In genomic region chr7:102451371-102452054, GRCh38 we compare ENCODE assay signal across 1 cellular context.
TF ChIP-seq lines count a peak whose summit lies in the region.

No MANE protein-coding gene starts in this region.

TF ChIP-seq in K562, 482 proteins besides CTCF, POLR2A, EP300 and RAD21 (continued from another document and continues in another):
- TF ChIP-seq ZBTB40 (IDR thresholded peaks at IDR 0.05) (no peak), ZBTB40 (CRISPR knock-in tag; IDR thresholded peaks at IDR 0.05) (no peak), ZNF644 (tag; IDR thresholded peaks at IDR 0.05; ENCODE audit: low read depth) (no peak), HDAC8 (tag; IDR thresholded peaks at IDR 0.05) (no peak), SRF (CRISPR knock-in tag; IDR thresholded peaks at IDR 0.05) (no peak), SAFB2 (IDR thresholded peaks at IDR 0.05; ENCODE audit: borderline replicate concordance, low read depth, low read length, severe bottlenecking) (no peak), SIX5 (IDR thresholded peaks at IDR 0.05; ENCODE audit: borderline replicate concordance in 1 of 2, insufficient read depth in 1 of 2, low read depth in 1 of 2, low read length in 2 of 2) (no peak), ZNF695 (CRISPR knock-in tag; IDR thresholded peaks at IDR 0.05) (no peak), ZNF23 (CRISPR knock-in tag; IDR thresholded peaks at IDR 0.05) (no peak), XRCC4 (IDR thresholded peaks at IDR 0.05; ENCODE audit: extremely low read depth, insufficient read depth, insufficient read length) (no peak), NONO (IDR thresholded peaks at IDR 0.05; ENCODE audit: low read depth in 2 of 2, low read length in 1 of 2) (no peak), UBTF (IDR thresholded peaks at IDR 0.05; ENCODE audit: borderline replicate concordance in 1 of 2, low read depth in 2 of 2, low read length in 2 of 2) (0 out of 4 replicates have a peak, but pooled peaks of 1 of the 2 experiments have one; percentile 32), ZNF584 (CRISPR knock-in tag; IDR thresholded peaks at IDR 0.05; ENCODE audit: low read depth) (no peak), ZBTB49 (CRISPR knock-in tag; IDR thresholded peaks at IDR 0.05; ENCODE audit: borderline replicate concordance) (no peak), PCBP1 (IDR thresholded peaks at IDR 0.05; ENCODE audit: low read depth, low read length, poor library complexity, severe bottlenecking) (no peak), EP400 (IDR thresholded peaks at IDR 0.05) (peak; percentile 45; the same call in 1 of the 2 replicates), ELF1 (tag; IDR thresholded peaks at IDR 0.05) (no peak), PML (IDR thresholded peaks at IDR 0.05; ENCODE audit: low read length) (no peak), NR3C1 (CRISPR knock-in tag; IDR thresholded peaks at IDR 0.05) (no peak), USF2 (CRISPR knock-in tag; IDR thresholded peaks at IDR 0.05) (peak; percentile 66), ZNF277 (CRISPR knock-in tag; IDR thresholded peaks at IDR 0.05; ENCODE audit: borderline replicate concordance) (no peak), ZNF609 (CRISPR knock-in tag; IDR thresholded peaks at IDR 0.05; ENCODE audit: borderline replicate concordance) (no peak), ZNF507 (tag; conservative IDR thresholded peaks at IDR 0.05) (no peak), MXD1 (CRISPR knock-in tag; IDR thresholded peaks at IDR 0.05; ENCODE audit: borderline replicate concordance, poor library complexity, severe bottlenecking) (no peak), PTRF (tag; IDR thresholded peaks at IDR 0.05) (no peak), YY1 (IDR thresholded peaks at IDR 0.05; ENCODE audit: borderline replicate concordance in 1 of 3, control insufficient read depth in 1 of 3, extremely low read depth in 1 of 3, insufficient read depth in 3 of 3, insufficient read length in 1 of 3, insufficient replicate concordance in 2 of 3, low read depth in 1 of 3, low read length in 2 of 3) (peak in 2 of 3 experiments; percentile 34 to 69), ZNF76 (CRISPR knock-in tag; IDR thresholded peaks at IDR 0.05; ENCODE audit: borderline replicate concordance) (no peak), CREBBP (IDR thresholded peaks at IDR 0.05; ENCODE audit: low read depth, low read length) (no peak), GABPB1 (CRISPR knock-in tag; IDR thresholded peaks at IDR 0.05) (no peak), CEBPB (tag; IDR thresholded peaks at IDR 0.05) (no peak), ZC3H8 (IDR thresholded peaks at IDR 0.05) (no peak), THAP7 (CRISPR knock-in tag; IDR thresholded peaks at IDR 0.05) (no peak), ZNF75A (CRISPR knock-in tag; IDR thresholded peaks at IDR 0.05) (no peak), ZBTB9 (CRISPR knock-in tag; IDR thresholded peaks at IDR 0.05) (no peak), MECOM (CRISPR knock-in tag; IDR thresholded peaks at IDR 0.05) (no peak)
